In genomic region chr2:9753665-9754531, GRCh38 we compare ENCODE assay signal across 8 cellular contexts.
DNase-seq lines count a peak whose midpoint lies in the region; ATAC-seq and TF ChIP-seq lines count a peak whose summit lies in the region.

No MANE protein-coding gene starts in this region.

- H3K4me3 ChIP-seq in ascending aorta, result peak overlapping the region in 1 of 2 donors; percentile 1

- DNase-seq in T-helper 2 cell, result peak in 4 of 5 experiments; percentile 17 to 63 (median 51)
- peak; percentile 27 to 52 for DNase-seq in T47D (ENCODE audit: low read depth in 1 of 2, low spot score in 1 of 2)
- peak in 2 of 3 donors; percentile 53 to 59 for DNase-seq in stimulated activated CD4-positive, alpha-beta T cell treated with anti-CD3 and anti-CD28 coated beads, Interleukin-12 subunit alpha, Interleukin-12 subunit beta, amount 100 ng/mL, for 48 hours (ENCODE audit: low read depth in 2 of 3, low spot score in 1 of 3)
- DNase-seq in NCI-H2081 (lab: John Stamatoyannopoulos, UW), result no peak
- no peak for DNase-seq in DMS 273 (lab: John Stamatoyannopoulos, UW; ENCODE audit: unreplicated experiment)
- no peak for DNase-seq in ascending aorta (ENCODE audit: low spot score in 2 of 2)

- intact Hi-C loops in ascending aorta (cut with DNase I), result no loop called here

- ATAC-seq in GM18505 (IDR thresholded peaks at IDR 0.05; ENCODE audit: unreplicated experiment) (peak; percentile 43), GM18873 (IDR thresholded peaks at IDR 0.05; ENCODE audit: low FRiP score, unreplicated experiment) (no peak)

- peak; percentile 50 for TF ChIP-seq POLR2A in GM18505 (IDR thresholded peaks at IDR 0.05; ENCODE audit: borderline replicate concordance, extremely low read depth, insufficient read depth, insufficient read length)

- H3K9me3 ChIP-seq in ascending aorta, result no peaks in the 10 kb centered on the region

- TF ChIP-seq CTCF in ascending aorta (IDR thresholded peaks at IDR 0.05), result no peak

- H3K27me3 ChIP-seq in ascending aorta, result no peaks in the 10 kb centered on the region

- in situ Hi-C loops in T47D (cut with HindIII; ENCODE audit: low pct_unique_long_range_greater_than_20kb, low sequenced_read_pairs), result no loop called here

- peaks cover 3 to 12% of the 10 kb centered on the region in 2 donors for H3K4me1 ChIP-seq in ascending aorta

- H3K27ac ChIP-seq in ascending aorta, result no peak overlapping the region

- H3K36me3 ChIP-seq in ascending aorta, result no peaks in the 10 kb centered on the region

Comparison
In these comparisons a context has a peak if more than half of its experiments do, and no peak if none do; other contexts are left out.
1. DNase-seq: peak in T-helper 2 cell (4 of 5), T47D (2 of 2) and stimulated activated CD4-positive, alpha-beta T cell treated with anti-CD3 and anti-CD28 coated beads, Interleukin-12 subunit alpha, Interleukin-12 subunit beta, amount 100 ng/mL, for 48 hours (2 of 3); none in NCI-H2081 (0 of 2), DMS 273 (single experiment) and ascending aorta (0 of 2).